Comparison of ENCODE assay signal across 9 cellular contexts in genomic region chr2:120825370-120826259, GRCh38.
DNase-seq lines count a peak whose midpoint lies in the region; ATAC-seq and TF ChIP-seq lines count a peak whose summit lies in the region.
"Had no signal": no experiment of that assay in that cellular context is flagged by ENCODE, and none has a peak within 500 bp of the region (broad histone marks: within the 10 kb centered on the region; RNA-seq: fewer than 3 reads in every experiment).

No MANE protein-coding gene starts in this region.

- H3K9me3 ChIP-seq in WERI-Rb-1 (ENCODE audit: severe bottlenecking), result no peaks in the 10 kb centered on the region

- intact Hi-C loops in left cardiac atrium (cut with DNase I) (no loop called here), sciatic nerve (cut with DNase I) (no loop called here)
- intact Hi-C loops in activated CD4-positive, alpha-beta T cell treated with anti-CD3 and anti-CD28 coated beads, Interleukin-2, amount 10 ng/mL, durations not matched to agents 24 days and 14 days (cut with micrococcal nuclease), result no loop called here

- no peak overlapping the region for H3K27ac Mint-ChIP-seq in activated CD4-positive, alpha-beta T cell treated with anti-CD3 and anti-CD28 coated beads, Interleukin-2, amount 10 ng/mL, durations not matched to agents 24 days and 14 days
- H3K27ac Mint-ChIP-seq: stimulated activated naive B cell treated with anti-CD40 and anti-IgM and Interleukin-4, amounts not matched to agents 10 μg/mL and 1 μg/mL and 100 μg/mL, for 72 hours had no signal

- H3K27me3 Mint-ChIP-seq in activated CD4-positive, alpha-beta T cell treated with anti-CD3 and anti-CD28 coated beads, Interleukin-2, amount 10 ng/mL, durations not matched to agents 24 days and 14 days, result no peaks in the 10 kb centered on the region
- H3K27me3 Mint-ChIP-seq: stimulated activated naive B cell treated with anti-CD40 and anti-IgM and Interleukin-4, amounts not matched to agents 10 μg/mL and 1 μg/mL and 100 μg/mL, for 72 hours had no signal

- H3K4me3 ChIP-seq in HFF-Myc (replicated peaks; ENCODE audit: low read depth, low read length), result no peak overlapping the region
- H3K4me3 ChIP-seq in WERI-Rb-1 (ENCODE audit: low read depth, low read length), result no peak overlapping the region

- peak; percentile 66 to 78 for ATAC-seq in left cardiac atrium
- peak; percentile 69 for ATAC-seq in sciatic nerve
- no peak for ATAC-seq in GM21367 (IDR thresholded peaks at IDR 0.05; ENCODE audit: unreplicated experiment)

- no peaks in the 10 kb centered on the region for H3K27me3 ChIP-seq in WERI-Rb-1 (ENCODE audit: insufficient read depth, low read depth, severe bottlenecking)

- no peaks in the 10 kb centered on the region for H3K36me3 ChIP-seq in WERI-Rb-1

- no peaks in the 10 kb centered on the region for H3K4me1 Mint-ChIP-seq in activated CD4-positive, alpha-beta T cell treated with anti-CD3 and anti-CD28 coated beads, Interleukin-2, amount 10 ng/mL, durations not matched to agents 24 days and 14 days
- H3K4me1 Mint-ChIP-seq: stimulated activated naive B cell treated with anti-CD40 and anti-IgM and Interleukin-4, amounts not matched to agents 10 μg/mL and 1 μg/mL and 100 μg/mL, for 72 hours had no signal

- in situ Hi-C loops in ACHN (cut with HindIII; ENCODE audit: low pct_ligation_motif_present, low pct_unique_long_range_greater_than_20kb, low sequenced_read_pairs), result no loop called here

- no peak overlapping the region for H3K4me3 Mint-ChIP-seq in activated CD4-positive, alpha-beta T cell treated with anti-CD3 and anti-CD28 coated beads, Interleukin-2, amount 10 ng/mL, durations not matched to agents 24 days and 14 days
- H3K4me3 Mint-ChIP-seq: stimulated activated naive B cell treated with anti-CD40 and anti-IgM and Interleukin-4, amounts not matched to agents 10 μg/mL and 1 μg/mL and 100 μg/mL, for 72 hours had no signal

- DNase-seq in HFF-Myc (ENCODE audit: extremely low read depth, low read depth), result peak; percentile 80
- DNase-seq in WERI-Rb-1, result peak; percentile 78
- DNase-seq in left cardiac atrium, result peak; percentile 61
- peak; percentile 58 for DNase-seq in sciatic nerve (ENCODE audit: low spot score)
- no peak for DNase-seq in activated CD4-positive, alpha-beta T cell treated with anti-CD3 and anti-CD28 coated beads, Interleukin-2, amount 10 ng/mL, durations not matched to agents 24 days and 14 days
- DNase-seq in NCI-H526 (lab: John Stamatoyannopoulos, UW), result no peak
- DNase-seq in ACHN, result no peak
- DNase-seq: stimulated activated naive B cell treated with anti-CD40 and anti-IgM and Interleukin-4, amounts not matched to agents 10 μg/mL and 1 μg/mL and 100 μg/mL, for 72 hours had no signal

- H3K36me3 Mint-ChIP-seq in activated CD4-positive, alpha-beta T cell treated with anti-CD3 and anti-CD28 coated beads, Interleukin-2, amount 10 ng/mL, durations not matched to agents 24 days and 14 days (ENCODE audit: low read depth), result no peaks in the 10 kb centered on the region
- H3K36me3 Mint-ChIP-seq: stimulated activated naive B cell treated with anti-CD40 and anti-IgM and Interleukin-4, amounts not matched to agents 10 μg/mL and 1 μg/mL and 100 μg/mL, for 72 hours had no signal

- no peak overlapping the region for H3K27ac ChIP-seq in WERI-Rb-1

- no peak for TF ChIP-seq CTCF in HFF-Myc (IDR thresholded peaks at IDR 0.05; ENCODE audit: low read depth, low read length, missing control alignments)
- TF ChIP-seq CTCF in WERI-Rb-1 (IDR thresholded peaks at IDR 0.05; ENCODE audit: low read depth, low read length), result 0 out of 2 replicates have a peak, but pooled peaks have one; percentile 0

- H3K9me3 Mint-ChIP-seq in activated CD4-positive, alpha-beta T cell treated with anti-CD3 and anti-CD28 coated beads, Interleukin-2, amount 10 ng/mL, durations not matched to agents 24 days and 14 days, result no peaks in the 10 kb centered on the region
- H3K9me3 Mint-ChIP-seq: stimulated activated naive B cell treated with anti-CD40 and anti-IgM and Interleukin-4, amounts not matched to agents 10 μg/mL and 1 μg/mL and 100 μg/mL, for 72 hours had no signal

Comparison
In these comparisons a context has a peak if more than half of its experiments do, and no peak if none do; other contexts are left out.
1. DNase-seq: peak in HFF-Myc (single experiment), WERI-Rb-1 (single experiment), left cardiac atrium (single experiment) and sciatic nerve (single experiment); none in activated CD4-positive, alpha-beta T cell treated with anti-CD3 and anti-CD28 coated beads, Interleukin-2, amount 10 ng/mL, durations not matched to agents 24 days and 14 days (single experiment), NCI-H526 (0 of 2) and ACHN (single experiment).